11 cellular contexts compared by ENCODE assay signal in genomic region chr2:100831831-100832230, GRCh38.
"Had no signal": no experiment of that assay in that cellular context is flagged by ENCODE, and none has a peak within 500 bp of the region (broad histone marks: within the 10 kb centered on the region; RNA-seq: fewer than 3 reads in every experiment).

No MANE protein-coding gene starts in this region.

- H3K27ac ChIP-seq: neural progenitor cell, pancreas had no signal

- H3K9me3 Mint-ChIP-seq: effector memory CD8-positive, alpha-beta T cell had no signal

- H3K9ac ChIP-seq: neural progenitor cell had no signal

- H3K27me3 ChIP-seq: neural progenitor cell, pancreas, thyroid gland had no signal

- H3K4me1 ChIP-seq: neural progenitor cell had no signal

- H3K4me3 ChIP-seq: neural progenitor cell, pancreas, thyroid gland had no signal

- H3K36me3 Mint-ChIP-seq: neural progenitor cell; stimulated activated effector memory CD8-positive, alpha-beta T cell treated with anti-CD3 and anti-CD28 coated beads, Interleukin-12 subunit alpha, Interleukin-12 subunit beta, amount 100 ng/mL, for 72 hours; T-cell had no signal

- H3K36me3 ChIP-seq: neural progenitor cell, pancreas, thyroid gland had no signal

- H3K4me3 Mint-ChIP-seq: activated naive CD4-positive, alpha-beta T cell treated with anti-CD3 and anti-CD28 coated beads for 36 hours; dendritic cell treated with granulocyte-macrophage colony-stimulating factor and Interleukin-4, amounts not matched to agents 40 ng/mL and 50 ng/mL, for 4 days; effector memory CD8-positive, alpha-beta T cell; neural progenitor cell; stimulated activated effector memory CD8-positive, alpha-beta T cell treated with anti-CD3 and anti-CD28 coated beads, Interleukin-12 subunit alpha, Interleukin-12 subunit beta, amount 100 ng/mL, for 72 hours; T-cell had no signal

- H3K4me2 ChIP-seq: neural progenitor cell had no signal

- ATAC-seq: effector memory CD8-positive, alpha-beta T cell; pancreas; stimulated activated effector memory CD8-positive, alpha-beta T cell treated with anti-CD3 and anti-CD28 coated beads, Interleukin-12 subunit alpha, Interleukin-12 subunit beta, amount 100 ng/mL, for 72 hours; T-cell had no signal

- DNase-seq: activated CD4-positive, alpha-beta T cell treated with anti-CD3 and anti-CD28 coated beads for 4 hours; activated naive CD4-positive, alpha-beta T cell treated with anti-CD3 and anti-CD28 coated beads for 36 hours; cerebellar nuclear complex; effector memory CD8-positive, alpha-beta T cell; retina; T-cell had no signal

- H3K4me1 Mint-ChIP-seq: neural progenitor cell; stimulated activated effector memory CD8-positive, alpha-beta T cell treated with anti-CD3 and anti-CD28 coated beads, Interleukin-12 subunit alpha, Interleukin-12 subunit beta, amount 100 ng/mL, for 72 hours had no signal

- H2AFZ ChIP-seq: neural progenitor cell had no signal

- H3K27ac Mint-ChIP-seq: activated naive CD4-positive, alpha-beta T cell treated with anti-CD3 and anti-CD28 coated beads for 36 hours; dendritic cell treated with granulocyte-macrophage colony-stimulating factor and Interleukin-4, amounts not matched to agents 40 ng/mL and 50 ng/mL, for 4 days; effector memory CD8-positive, alpha-beta T cell; neural progenitor cell; stimulated activated effector memory CD8-positive, alpha-beta T cell treated with anti-CD3 and anti-CD28 coated beads, Interleukin-12 subunit alpha, Interleukin-12 subunit beta, amount 100 ng/mL, for 72 hours; T-cell had no signal

- H3K9me3 ChIP-seq: pancreas, thyroid gland had no signal
